9 cellular contexts compared by ENCODE assay signal in the genomic region with DNA sequence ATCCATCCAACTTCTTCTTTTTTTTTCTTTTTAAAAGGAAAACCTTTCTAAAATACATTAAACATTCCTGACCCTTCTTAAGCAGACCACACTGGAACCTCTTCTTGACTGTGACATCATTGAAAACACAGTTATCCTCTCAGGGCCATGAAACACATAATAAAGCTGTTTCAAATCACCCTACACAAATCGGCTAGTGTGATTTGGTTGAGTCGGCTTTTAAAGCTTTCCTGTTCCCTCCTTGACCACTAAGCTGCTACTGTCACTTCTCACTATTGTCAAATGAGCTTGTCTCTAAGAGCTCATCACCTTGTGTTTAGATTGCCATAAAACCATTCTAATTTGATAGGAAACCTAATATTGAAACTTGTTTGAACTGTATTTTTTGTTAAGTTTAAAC. TPM values are rescaled to one million over a fixed set of nuclear protein-coding genes. Genes with fewer than 3 reads are reported as not detected.
DNase-seq lines count a peak whose midpoint lies in the region; ATAC-seq, FAIRE-seq and TF ChIP-seq lines count a peak whose summit lies in the region.
"Had no signal": no experiment of that assay in that cellular context is flagged by ENCODE, and none has a peak within 500 bp of the region (broad histone marks: within the 10 kb centered on the region; RNA-seq: fewer than 3 reads in every experiment).

No MANE protein-coding gene starts in this region.

- peaks cover 42 to 87% of the 10 kb centered on the region in 2 donors for H3K4me1 Mint-ChIP-seq in effector memory CD8-positive, alpha-beta T cell (ENCODE audit: low read depth in 2 of 2)

- H3K36me3 Mint-ChIP-seq in effector memory CD8-positive, alpha-beta T cell (ENCODE audit: insufficient read depth) = peaks cover 14% of the 10 kb centered on the region

- H3K4me3 Mint-ChIP-seq in effector memory CD8-positive, alpha-beta T cell = peak overlapping the region; percentile 46 to 98

- H3K27ac Mint-ChIP-seq in effector memory CD8-positive, alpha-beta T cell = peak overlapping the region; percentile 30 to 93

- peak; percentile 19 to 25 for DNase-seq in AML-193 (lab: John Stamatoyannopoulos, UW)
- DNase-seq in GM12891 (ENCODE audit: insufficient read length, low spot score) = no peak
- peak; percentile 14 for DNase-seq in NCI-H748 treated with DMSO at 0.1 percent for 48 hours (lab: John Stamatoyannopoulos, UW)
- no peak for DNase-seq in effector memory CD8-positive, alpha-beta T cell
- DNase-seq in SIG-M5 (lab: John Stamatoyannopoulos, UW) = no peak
- no peak for DNase-seq in NCI-H446 treated with DMSO at 0.1 percent for 48 hours (lab: John Stamatoyannopoulos, UW)
- DNase-seq: activated CD8-positive, alpha-beta memory T cell treated with anti-CD3 and anti-CD28 coated beads, Interleukin-2, amount 50 U/mL, for 4 hours had no signal

- FAIRE-seq in GM12891 (lab: Jason Lieb, UNC) = peak; percentile 23

- TF ChIP-seq POLR2A in GM12891 (IDR thresholded peaks at IDR 0.05; ENCODE audit: low read depth, low read length) = no peak

- H3K9me3 Mint-ChIP-seq in effector memory CD8-positive, alpha-beta T cell = no peaks in the 10 kb centered on the region

- ATAC-seq in effector memory CD8-positive, alpha-beta T cell (replicated peaks) = peak; percentile 49
- ATAC-seq in HG03571 (IDR thresholded peaks at IDR 0.05; ENCODE audit: unreplicated experiment) (no peak), esophagus mucosa (no peak)

- H3K27me3 Mint-ChIP-seq in effector memory CD8-positive, alpha-beta T cell = no peaks in the 10 kb centered on the region

TF ChIP-seq in GM12891, 5 proteins besides CTCF, POLR2A, EP300 and RAD21:
- TF ChIP-seq PAX5 (IDR thresholded peaks at IDR 0.05; ENCODE audit: insufficient read depth, low read length, severe bottlenecking) (no peak), POLR2AphosphoS5 (IDR thresholded peaks at IDR 0.05; ENCODE audit: low read depth, low read length) (no peak), TAF1 (IDR thresholded peaks at IDR 0.05; ENCODE audit: low read depth, low read length) (no peak), SPI1 (IDR thresholded peaks at IDR 0.05; ENCODE audit: low read depth, low read length) (no peak), POU2F2 (IDR thresholded peaks at IDR 0.05; ENCODE audit: low read depth, low read length) (no peak)

RNA-seq across cellular contexts. Expression of gene USP24, which starts 5.9 kb away (rescaled TPM):
- 12.9 TPM for polyA plus RNA-seq in GM12891 (2012; ENCODE audit: low read depth, missing spikeins)
- total RNA-seq in esophagus mucosa = 21.8 TPM

Comparison
In these comparisons a context has a peak if more than half of its experiments do, and no peak if none do; other contexts are left out.
1. DNase-seq: peak in AML-193 (2 of 2) and NCI-H748 treated with DMSO at 0.1 percent for 48 hours (single experiment); none in GM12891 (single experiment), effector memory CD8-positive, alpha-beta T cell (0 of 3), SIG-M5 (single experiment) and NCI-H446 treated with DMSO at 0.1 percent for 48 hours (single experiment).